1 cellular context compared by ENCODE assay signal in the genomic region with DNA sequence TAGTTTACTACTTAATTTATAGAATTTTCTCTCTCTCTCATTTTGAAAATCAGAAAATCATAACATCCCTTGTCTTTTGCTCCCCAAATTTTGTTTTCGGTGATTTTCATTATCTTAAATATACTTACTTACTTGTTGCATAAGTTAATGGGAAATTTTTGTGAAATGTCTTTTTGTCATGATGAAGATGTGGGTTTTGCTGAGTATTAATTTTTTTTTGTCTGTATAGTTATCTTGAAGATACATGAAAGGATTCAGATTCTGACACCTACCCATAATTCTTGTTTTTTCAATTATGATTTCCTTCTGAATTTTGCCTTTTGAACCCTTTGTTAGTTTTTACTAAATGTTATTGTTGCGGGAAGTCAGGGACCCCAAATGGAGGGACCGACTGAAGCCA.
TF ChIP-seq lines count a peak whose summit lies in the region.

No MANE protein-coding gene starts in this region.

TF ChIP-seq in HepG2, 621 proteins besides CTCF, POLR2A, EP300 and RAD21:
- peak in 1 of 2 experiments; percentile 74; a peak in 2 of 4 replicates for TF ChIP-seq MAFK (conservative IDR thresholded peaks at IDR 0.05 in 1 of 2, IDR thresholded peaks at IDR 0.05 in 1 of 2; ENCODE audit: low read length in 2 of 2)
- TF ChIP-seq MAFF (IDR thresholded peaks at IDR 0.05; ENCODE audit: low read depth, low read length) = peak; percentile 52
- no peak for TF ChIP-seq ZNF34 (CRISPR knock-in tag; IDR thresholded peaks at IDR 0.05; ENCODE audit: borderline replicate concordance)
